ENCODE assay signal across 17 cellular contexts in genomic region chr15:77527831-77528231, GRCh38.
DNase-seq lines count a peak whose midpoint lies in the region; ATAC-seq and TF ChIP-seq lines count a peak whose summit lies in the region.
"Had no signal": no experiment of that assay in that cellular context is flagged by ENCODE, and none has a peak within 500 bp of the region (broad histone marks: within the 10 kb centered on the region; RNA-seq: fewer than 3 reads in every experiment).

No MANE protein-coding gene starts in this region.

- no peak for TF ChIP-seq CTCF in gastroesophageal sphincter (IDR thresholded peaks at IDR 0.05)
- TF ChIP-seq CTCF in mesothelial cell of epicardium (IDR thresholded peaks at IDR 0.05; ENCODE audit: unreplicated experiment), result no peak
- no peak for TF ChIP-seq CTCF in vagina (IDR thresholded peaks at IDR 0.05)
- TF ChIP-seq CTCF in transverse colon (IDR thresholded peaks at IDR 0.05), result no peak

- H3K36me3 ChIP-seq in gastroesophageal sphincter (no peaks in the 10 kb centered on the region), vagina (no peaks in the 10 kb centered on the region), transverse colon (no peaks in the 10 kb centered on the region)
- H3K36me3 ChIP-seq: ascending aorta had no signal

- H3K27me3 ChIP-seq in gastroesophageal sphincter (no peaks in the 10 kb centered on the region), vagina (no peaks in the 10 kb centered on the region), transverse colon (no peaks in the 10 kb centered on the region)
- H3K27me3 ChIP-seq: ascending aorta had no signal

- POLR2A ChIA-PET in activated naive CD8-positive, alpha-beta T cell treated with anti-CD3 and anti-CD28 coated beads, Interleukin-2, amount 10 ng/mL, durations not matched to agents 7 days and 5 days (lab: Charles Lee), result no interaction called here

- ATAC-seq in activated naive CD8-positive, alpha-beta T cell treated with anti-CD3 and anti-CD28 coated beads, Interleukin-2, amount 10 ng/mL, durations not matched to agents 7 days and 5 days (ENCODE audit: low read depth), result no peak
- ATAC-seq in gastroesophageal sphincter (peak; percentile 16), GM18517 (IDR thresholded peaks at IDR 0.05; ENCODE audit: unreplicated experiment) (no peak)
- ATAC-seq: naive thymus-derived CD8-positive, alpha-beta T cell; PC-3 had no signal

- no peak for TF ChIP-seq POLR2A in gastroesophageal sphincter (IDR thresholded peaks at IDR 0.05)
- no peak for TF ChIP-seq POLR2A in vagina (IDR thresholded peaks at IDR 0.05)
- TF ChIP-seq POLR2A in transverse colon (IDR thresholded peaks at IDR 0.05), result no peak

- H3K27me3 Mint-ChIP-seq in activated naive CD8-positive, alpha-beta T cell treated with anti-CD3 and anti-CD28 coated beads, Interleukin-2, amount 10 ng/mL, durations not matched to agents 7 days and 5 days, result peaks cover 2% of the 10 kb centered on the region
- H3K27me3 Mint-ChIP-seq in activated naive CD8-positive, alpha-beta T cell treated with anti-CD3 and anti-CD28 coated beads for 36 hours, result no peaks in the 10 kb centered on the region
- no peaks in the 10 kb centered on the region for H3K27me3 Mint-ChIP-seq in mesothelial cell of epicardium (ENCODE audit: low read depth)
- H3K27me3 Mint-ChIP-seq: CD4-positive, alpha-beta T cell had no signal

- H3K9me3 Mint-ChIP-seq in activated naive CD8-positive, alpha-beta T cell treated with anti-CD3 and anti-CD28 coated beads, Interleukin-2, amount 10 ng/mL, durations not matched to agents 7 days and 5 days, result no peaks in the 10 kb centered on the region
- H3K9me3 Mint-ChIP-seq in activated naive CD8-positive, alpha-beta T cell treated with anti-CD3 and anti-CD28 coated beads for 36 hours, result no peaks in the 10 kb centered on the region
- H3K9me3 Mint-ChIP-seq in mesothelial cell of epicardium, result peaks cover 3% of the 10 kb centered on the region
- H3K9me3 Mint-ChIP-seq: CD4-positive, alpha-beta T cell; naive thymus-derived CD8-positive, alpha-beta T cell had no signal

- H3K9me3 ChIP-seq in gastroesophageal sphincter (no peaks in the 10 kb centered on the region), vagina (no peaks in the 10 kb centered on the region), transverse colon (no peaks in the 10 kb centered on the region)
- H3K9me3 ChIP-seq: ascending aorta had no signal

- in situ Hi-C loops in transverse colon (cut with MboI; ENCODE audit: low pct_ligation_motif_present in 1 of 4, low pct_unique_long_range_greater_than_20kb in 1 of 4, low sequenced_read_pairs in 3 of 4), result no loop called here

- intact Hi-C loops in vagina (cut with DNase I) (no loop called here), transverse colon (cut with DNase I; ENCODE audit: low total_unique reads) (no loop called here)

- H3K4me1 Mint-ChIP-seq in activated naive CD8-positive, alpha-beta T cell treated with anti-CD3 and anti-CD28 coated beads, Interleukin-2, amount 10 ng/mL, durations not matched to agents 7 days and 5 days, result no peaks in the 10 kb centered on the region
- no peaks in the 10 kb centered on the region for H3K4me1 Mint-ChIP-seq in activated naive CD8-positive, alpha-beta T cell treated with anti-CD3 and anti-CD28 coated beads for 36 hours
- peaks cover 59% of the 10 kb centered on the region for H3K4me1 Mint-ChIP-seq in mesothelial cell of epicardium
- H3K4me1 Mint-ChIP-seq: naive thymus-derived CD8-positive, alpha-beta T cell had no signal

- no peak overlapping the region for H3K4me3 Mint-ChIP-seq in activated naive CD8-positive, alpha-beta T cell treated with anti-CD3 and anti-CD28 coated beads, Interleukin-2, amount 10 ng/mL, durations not matched to agents 7 days and 5 days
- no peak overlapping the region for H3K4me3 Mint-ChIP-seq in activated naive CD8-positive, alpha-beta T cell treated with anti-CD3 and anti-CD28 coated beads for 36 hours
- no peak overlapping the region for H3K4me3 Mint-ChIP-seq in mesothelial cell of epicardium
- H3K4me3 Mint-ChIP-seq: CD4-positive, alpha-beta T cell; naive thymus-derived CD8-positive, alpha-beta T cell had no signal

- H3K4me1 ChIP-seq in gastroesophageal sphincter (peaks cover 0 to 11% (median 0%) of the 10 kb centered on the region in 3 donors), vagina (peaks cover 26% of the 10 kb centered on the region), transverse colon (peaks cover 0 to 12% (median 0%) of the 10 kb centered on the region in 4 donors)
- H3K4me1 ChIP-seq: ascending aorta had no signal

- no peak overlapping the region for H3K27ac Mint-ChIP-seq in activated naive CD8-positive, alpha-beta T cell treated with anti-CD3 and anti-CD28 coated beads, Interleukin-2, amount 10 ng/mL, durations not matched to agents 7 days and 5 days
- H3K27ac Mint-ChIP-seq in activated naive CD8-positive, alpha-beta T cell treated with anti-CD3 and anti-CD28 coated beads for 36 hours, result no peak overlapping the region
- peak overlapping the region; percentile 96 for H3K27ac Mint-ChIP-seq in mesothelial cell of epicardium
- H3K27ac Mint-ChIP-seq: CD4-positive, alpha-beta T cell; naive thymus-derived CD8-positive, alpha-beta T cell had no signal

- peak; percentile 14 for DNase-seq in activated naive CD8-positive, alpha-beta T cell treated with anti-CD3 and anti-CD28 coated beads, Interleukin-2, amount 10 ng/mL, durations not matched to agents 7 days and 5 days
- no peak for DNase-seq in activated naive CD8-positive, alpha-beta T cell treated with anti-CD3 and anti-CD28 coated beads for 36 hours
- no peak for DNase-seq in mesothelial cell of epicardium (ENCODE audit: low spot score in 2 of 2, unreplicated experiment in 2 of 2)
- DNase-seq in vagina (ENCODE audit: extremely low spot score in 2 of 2), result no peak
- DNase-seq in transverse colon, result no peak
- DNase-seq in stimulated activated CD4-positive, alpha-beta T cell treated with anti-CD3 and anti-CD28 coated beads, Interleukin-2, amount 100 ng/mL, for 24 hours, result no peak
- DNase-seq: 8988T; CD4-positive, alpha-beta T cell; GM23248; MM.1S; naive thymus-derived CD8-positive, alpha-beta T cell; NCI-H2081 treated with DMSO at 0.1 percent for 48 hours; NCI-H524 treated with DMSO at 0.1 percent for 48 hours had no signal

- H3K36me3 Mint-ChIP-seq in activated naive CD8-positive, alpha-beta T cell treated with anti-CD3 and anti-CD28 coated beads, Interleukin-2, amount 10 ng/mL, durations not matched to agents 7 days and 5 days, result no peaks in the 10 kb centered on the region
- no peaks in the 10 kb centered on the region for H3K36me3 Mint-ChIP-seq in activated naive CD8-positive, alpha-beta T cell treated with anti-CD3 and anti-CD28 coated beads for 36 hours
- no peaks in the 10 kb centered on the region for H3K36me3 Mint-ChIP-seq in mesothelial cell of epicardium
- H3K36me3 Mint-ChIP-seq: naive thymus-derived CD8-positive, alpha-beta T cell had no signal

- WGBS in gastroesophageal sphincter (ENCODE audit: low coverage in 1 of 2), 2 donors, result 100% methylated on average over 1 of the region's 6 CpGs; no CpG with 5 or more reads in 1 of the 2 donors
- WGBS in transverse colon (ENCODE audit: low coverage in 1 of 2), 2 donors, result 92% methylated on average over 6 of the region's 6 CpGs; no CpG with 5 or more reads in 1 of the 2 donors

- H3K27ac ChIP-seq in gastroesophageal sphincter, result peak overlapping the region in 1 of 4 donors; percentile 37
- H3K27ac ChIP-seq in vagina, result peak overlapping the region; percentile 60
- no peak overlapping the region for H3K27ac ChIP-seq in transverse colon
- H3K27ac ChIP-seq: ascending aorta, GM23248 had no signal

- no peak overlapping the region for H3K4me3 ChIP-seq in gastroesophageal sphincter
- H3K4me3 ChIP-seq in vagina, result no peak overlapping the region
- H3K4me3 ChIP-seq in transverse colon, result no peak overlapping the region
- H3K4me3 ChIP-seq: ascending aorta, GM23248 had no signal

- TF ChIP-seq EP300 in gastroesophageal sphincter (IDR thresholded peaks at IDR 0.05) (no peak), transverse colon (IDR thresholded peaks at IDR 0.05; ENCODE audit: low read depth) (no peak)
